ENCODE assay signal across 1 cellular context in the genomic region with DNA sequence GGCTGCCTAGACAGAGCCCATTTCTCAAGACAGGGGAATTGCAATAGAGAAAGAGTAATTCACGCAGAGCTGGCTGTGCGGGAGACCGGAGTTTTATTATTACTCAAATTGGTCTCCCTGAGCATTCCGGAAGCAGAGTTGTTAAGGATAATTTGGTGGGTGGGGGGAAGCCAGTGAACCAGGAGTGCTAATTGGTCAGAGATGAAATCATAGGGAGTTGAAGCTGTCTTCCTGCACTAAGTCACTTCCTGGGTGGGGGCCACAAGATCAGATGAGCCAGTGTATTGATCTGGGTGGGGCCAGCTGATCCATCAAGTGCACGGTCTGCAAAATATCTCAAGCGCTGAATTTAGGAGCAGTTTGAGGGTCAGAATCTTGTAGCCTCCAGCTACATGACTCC.
TF ChIP-seq lines count a peak whose summit lies in the region.

No MANE protein-coding gene starts in this region.

TF ChIP-seq in GM23338, 12 proteins besides CTCF, POLR2A, EP300 and RAD21 (continued from another document):
- TF ChIP-seq, protein P1, sequence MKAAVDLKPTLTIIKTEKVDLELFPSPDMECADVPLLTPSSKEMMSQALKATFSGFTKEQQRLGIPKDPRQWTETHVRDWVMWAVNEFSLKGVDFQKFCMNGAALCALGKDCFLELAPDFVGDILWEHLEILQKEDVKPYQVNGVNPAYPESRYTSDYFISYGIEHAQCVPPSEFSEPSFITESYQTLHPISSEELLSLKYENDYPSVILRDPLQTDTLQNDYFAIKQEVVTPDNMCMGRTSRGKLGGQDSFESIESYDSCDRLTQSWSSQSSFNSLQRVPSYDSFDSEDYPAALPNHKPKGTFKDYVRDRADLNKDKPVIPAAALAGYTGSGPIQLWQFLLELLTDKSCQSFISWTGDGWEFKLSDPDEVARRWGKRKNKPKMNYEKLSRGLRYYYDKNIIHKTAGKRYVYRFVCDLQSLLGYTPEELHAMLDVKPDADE (IDR thresholded peaks at IDR 0.05) = no peak
- no peak for TF ChIP-seq JUNB (IDR thresholded peaks at IDR 0.05; ENCODE audit: unreplicated experiment)
- no peak for TF ChIP-seq CREB1 (CRISPR knock-in tag; IDR thresholded peaks at IDR 0.05; ENCODE audit: low read depth)
- TF ChIP-seq EZH2phosphoT487 (IDR thresholded peaks at IDR 0.05; ENCODE audit: unreplicated experiment) = no peak
- no peak for TF ChIP-seq STAT1 (IDR thresholded peaks at IDR 0.05; ENCODE audit: unreplicated experiment)
- TF ChIP-seq ZNF114 (CRISPR knock-in tag; IDR thresholded peaks at IDR 0.05) = no peak
- TF ChIP-seq, protein P2, sequence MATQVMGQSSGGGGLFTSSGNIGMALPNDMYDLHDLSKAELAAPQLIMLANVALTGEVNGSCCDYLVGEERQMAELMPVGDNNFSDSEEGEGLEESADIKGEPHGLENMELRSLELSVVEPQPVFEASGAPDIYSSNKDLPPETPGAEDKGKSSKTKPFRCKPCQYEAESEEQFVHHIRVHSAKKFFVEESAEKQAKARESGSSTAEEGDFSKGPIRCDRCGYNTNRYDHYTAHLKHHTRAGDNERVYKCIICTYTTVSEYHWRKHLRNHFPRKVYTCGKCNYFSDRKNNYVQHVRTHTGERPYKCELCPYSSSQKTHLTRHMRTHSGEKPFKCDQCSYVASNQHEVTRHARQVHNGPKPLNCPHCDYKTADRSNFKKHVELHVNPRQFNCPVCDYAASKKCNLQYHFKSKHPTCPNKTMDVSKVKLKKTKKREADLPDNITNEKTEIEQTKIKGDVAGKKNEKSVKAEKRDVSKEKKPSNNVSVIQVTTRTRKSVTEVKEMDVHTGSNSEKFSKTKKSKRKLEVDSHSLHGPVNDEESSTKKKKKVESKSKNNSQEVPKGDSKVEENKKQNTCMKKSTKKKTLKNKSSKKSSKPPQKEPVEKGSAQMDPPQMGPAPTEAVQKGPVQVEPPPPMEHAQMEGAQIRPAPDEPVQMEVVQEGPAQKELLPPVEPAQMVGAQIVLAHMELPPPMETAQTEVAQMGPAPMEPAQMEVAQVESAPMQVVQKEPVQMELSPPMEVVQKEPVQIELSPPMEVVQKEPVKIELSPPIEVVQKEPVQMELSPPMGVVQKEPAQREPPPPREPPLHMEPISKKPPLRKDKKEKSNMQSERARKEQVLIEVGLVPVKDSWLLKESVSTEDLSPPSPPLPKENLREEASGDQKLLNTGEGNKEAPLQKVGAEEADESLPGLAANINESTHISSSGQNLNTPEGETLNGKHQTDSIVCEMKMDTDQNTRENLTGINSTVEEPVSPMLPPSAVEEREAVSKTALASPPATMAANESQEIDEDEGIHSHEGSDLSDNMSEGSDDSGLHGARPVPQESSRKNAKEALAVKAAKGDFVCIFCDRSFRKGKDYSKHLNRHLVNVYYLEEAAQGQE (IDR thresholded peaks at IDR 0.05; ENCODE audit: unreplicated experiment) = no peak
- no peak for TF ChIP-seq POLR2AphosphoS5 (IDR thresholded peaks at IDR 0.05; ENCODE audit: low read depth)
- TF ChIP-seq, protein P3, sequence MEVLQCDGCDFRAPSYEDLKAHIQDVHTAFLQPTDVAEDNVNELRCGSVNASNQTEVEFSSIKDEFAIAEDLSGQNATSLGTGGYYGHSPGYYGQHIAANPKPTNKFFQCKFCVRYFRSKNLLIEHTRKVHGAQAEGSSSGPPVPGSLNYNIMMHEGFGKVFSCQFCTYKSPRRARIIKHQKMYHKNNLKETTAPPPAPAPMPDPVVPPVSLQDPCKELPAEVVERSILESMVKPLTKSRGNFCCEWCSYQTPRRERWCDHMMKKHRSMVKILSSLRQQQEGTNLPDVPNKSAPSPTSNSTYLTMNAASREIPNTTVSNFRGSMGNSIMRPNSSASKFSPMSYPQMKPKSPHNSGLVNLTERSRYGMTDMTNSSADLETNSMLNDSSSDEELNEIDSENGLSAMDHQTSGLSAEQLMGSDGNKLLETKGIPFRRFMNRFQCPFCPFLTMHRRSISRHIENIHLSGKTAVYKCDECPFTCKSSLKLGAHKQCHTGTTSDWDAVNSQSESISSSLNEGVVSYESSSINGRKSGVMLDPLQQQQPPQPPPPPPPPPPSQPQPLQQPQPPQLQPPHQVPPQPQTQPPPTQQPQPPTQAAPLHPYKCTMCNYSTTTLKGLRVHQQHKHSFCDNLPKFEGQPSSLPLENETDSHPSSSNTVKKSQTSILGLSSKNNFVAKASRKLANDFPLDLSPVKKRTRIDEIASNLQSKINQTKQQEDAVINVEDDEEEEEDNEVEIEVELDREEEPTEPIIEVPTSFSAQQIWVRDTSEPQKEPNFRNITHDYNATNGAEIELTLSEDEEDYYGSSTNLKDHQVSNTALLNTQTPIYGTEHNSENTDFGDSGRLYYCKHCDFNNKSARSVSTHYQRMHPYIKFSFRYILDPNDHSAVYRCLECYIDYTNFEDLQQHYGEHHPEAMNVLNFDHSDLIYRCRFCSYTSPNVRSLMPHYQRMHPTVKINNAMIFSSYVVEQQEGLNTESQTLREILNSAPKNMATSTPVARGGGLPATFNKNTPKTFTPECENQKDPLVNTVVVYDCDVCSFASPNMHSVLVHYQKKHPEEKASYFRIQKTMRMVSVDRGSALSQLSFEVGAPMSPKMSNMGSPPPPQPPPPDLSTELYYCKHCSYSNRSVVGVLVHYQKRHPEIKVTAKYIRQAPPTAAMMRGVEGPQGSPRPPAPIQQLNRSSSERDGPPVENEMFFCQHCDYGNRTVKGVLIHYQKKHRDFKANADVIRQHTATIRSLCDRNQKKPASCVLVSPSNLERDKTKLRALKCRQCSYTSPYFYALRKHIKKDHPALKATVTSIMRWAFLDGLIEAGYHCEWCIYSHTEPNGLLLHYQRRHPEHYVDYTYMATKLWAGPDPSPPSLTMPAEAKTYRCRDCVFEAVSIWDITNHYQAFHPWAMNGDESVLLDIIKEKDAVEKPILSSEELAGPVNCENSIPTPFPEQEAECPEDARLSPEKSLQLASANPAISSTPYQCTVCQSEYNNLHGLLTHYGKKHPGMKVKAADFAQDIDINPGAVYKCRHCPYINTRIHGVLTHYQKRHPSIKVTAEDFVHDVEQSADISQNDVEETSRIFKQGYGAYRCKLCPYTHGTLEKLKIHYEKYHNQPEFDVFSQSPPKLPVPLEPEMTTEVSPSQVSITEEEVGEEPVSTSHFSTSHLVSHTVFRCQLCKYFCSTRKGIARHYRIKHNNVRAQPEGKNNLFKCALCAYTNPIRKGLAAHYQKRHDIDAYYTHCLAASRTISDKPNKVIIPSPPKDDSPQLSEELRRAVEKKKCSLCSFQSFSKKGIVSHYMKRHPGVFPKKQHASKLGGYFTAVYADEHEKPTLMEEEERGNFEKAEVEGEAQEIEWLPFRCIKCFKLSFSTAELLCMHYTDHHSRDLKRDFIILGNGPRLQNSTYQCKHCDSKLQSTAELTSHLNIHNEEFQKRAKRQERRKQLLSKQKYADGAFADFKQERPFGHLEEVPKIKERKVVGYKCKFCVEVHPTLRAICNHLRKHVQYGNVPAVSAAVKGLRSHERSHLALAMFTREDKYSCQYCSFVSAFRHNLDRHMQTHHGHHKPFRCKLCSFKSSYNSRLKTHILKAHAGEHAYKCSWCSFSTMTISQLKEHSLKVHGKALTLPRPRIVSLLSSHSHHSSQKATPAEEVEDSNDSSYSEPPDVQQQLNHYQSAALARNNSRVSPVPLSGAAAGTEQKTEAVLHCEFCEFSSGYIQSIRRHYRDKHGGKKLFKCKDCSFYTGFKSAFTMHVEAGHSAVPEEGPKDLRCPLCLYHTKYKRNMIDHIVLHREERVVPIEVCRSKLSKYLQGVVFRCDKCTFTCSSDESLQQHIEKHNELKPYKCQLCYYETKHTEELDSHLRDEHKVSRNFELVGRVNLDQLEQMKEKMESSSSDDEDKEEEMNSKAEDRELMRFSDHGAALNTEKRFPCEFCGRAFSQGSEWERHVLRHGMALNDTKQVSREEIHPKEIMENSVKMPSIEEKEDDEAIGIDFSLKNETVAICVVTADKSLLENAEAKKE (CRISPR knock-in tag; IDR thresholded peaks at IDR 0.05) = no peak
- TF ChIP-seq NANOG (IDR thresholded peaks at IDR 0.05; ENCODE audit: borderline replicate concordance) = no peak
- no peak for TF ChIP-seq ZNF331 (CRISPR knock-in tag; IDR thresholded peaks at IDR 0.05; ENCODE audit: low read depth)
TF ChIP-seq in GM23338: peak in this region for 0.
